In genomic region chr20:32353848-32354496, GRCh38 we compare ENCODE assay signal across 1 cellular context.
TF ChIP-seq lines count a peak whose summit lies in the region.

No MANE protein-coding gene starts in this region.

TF ChIP-seq in HepG2, 621 proteins besides CTCF, POLR2A, EP300 and RAD21:
- TF ChIP-seq MXD4 (CRISPR knock-in tag; IDR thresholded peaks at IDR 0.05) (no peak), ZBTB39 (CRISPR knock-in tag; IDR thresholded peaks at IDR 0.05) (no peak), ZSCAN22 (CRISPR knock-in tag; IDR thresholded peaks at IDR 0.05) (peak; percentile 73; the same call in 1 of the 2 replicates), SSRP1 (CRISPR knock-in tag; IDR thresholded peaks at IDR 0.05) (no peak), BRD4 (CRISPR knock-in tag; IDR thresholded peaks at IDR 0.05) (no peak), ZNF296 (CRISPR knock-in tag; conservative IDR thresholded peaks at IDR 0.05) (peak; percentile 55; the same call in 1 of the 2 replicates), TEAD3 (CRISPR knock-in tag; optimal IDR thresholded peaks at IDR 0.05; ENCODE audit: borderline replicate concordance) (no peak), ZNF672 (CRISPR knock-in tag; IDR thresholded peaks at IDR 0.05) (no peak), FOXA1 (IDR thresholded peaks at IDR 0.05) (no peak), FOXA1 (CRISPR knock-in tag; IDR thresholded peaks at IDR 0.05) (0 out of 2 replicates have a peak, but pooled peaks have one; percentile 15), KDM1A (CRISPR knock-in tag; IDR thresholded peaks at IDR 0.05) (0 out of 2 replicates have a peak, but pooled peaks have one; percentile 5), ZNF275 (CRISPR knock-in tag; IDR thresholded peaks at IDR 0.05; ENCODE audit: borderline replicate concordance) (no peak), HNF4A (CRISPR knock-in tag; IDR thresholded peaks at IDR 0.05) (peak; percentile 56), NFE2L2 (IDR thresholded peaks at IDR 0.05; ENCODE audit: low read length) (no peak), ZNF292 (CRISPR knock-in tag; IDR thresholded peaks at IDR 0.05; ENCODE audit: borderline replicate concordance, low read depth) (0 out of 2 replicates have a peak, but pooled peaks have one; percentile 35), ZNF691 (CRISPR knock-in tag; IDR thresholded peaks at IDR 0.05; ENCODE audit: borderline replicate concordance, low read depth) (0 out of 2 replicates have a peak, but pooled peaks have one; percentile 33), PITX1 (CRISPR knock-in tag; IDR thresholded peaks at IDR 0.05) (peak; percentile 25; the same call in 1 of the 2 replicates), NR2C2 (CRISPR knock-in tag; IDR thresholded peaks at IDR 0.05; ENCODE audit: borderline replicate concordance) (peak; percentile 39; the same call in 1 of the 2 replicates), ZNF841 (CRISPR knock-in tag; IDR thresholded peaks at IDR 0.05; ENCODE audit: borderline replicate concordance) (no peak), CC2D1A (CRISPR knock-in tag; IDR thresholded peaks at IDR 0.05) (no peak), GATAD2A (CRISPR knock-in tag; IDR thresholded peaks at IDR 0.05) (peak; percentile 12; the same call in 1 of the 2 replicates), ZBTB4 (CRISPR knock-in tag; IDR thresholded peaks at IDR 0.05; ENCODE audit: borderline replicate concordance) (0 out of 2 replicates have a peak, but pooled peaks have one; percentile 11), WIZ (CRISPR knock-in tag; IDR thresholded peaks at IDR 0.05) (no peak), MAX (IDR thresholded peaks at IDR 0.05) (0 out of 2 replicates have a peak, but pooled peaks have one; percentile 5), ZNF468 (CRISPR knock-in tag; IDR thresholded peaks at IDR 0.05) (no peak), TCF12 (IDR thresholded peaks at IDR 0.05) (no peak), TCF12 (CRISPR knock-in tag; IDR thresholded peaks at IDR 0.05) (0 out of 2 replicates have a peak, but pooled peaks have one; percentile 21), ATF7-NPFF (CRISPR knock-in tag; IDR thresholded peaks at IDR 0.05; ENCODE audit: low read depth) (no peak), ZNF121 (CRISPR knock-in tag; IDR thresholded peaks at IDR 0.05) (no peak), SOX6 (IDR thresholded peaks at IDR 0.05) (no peak), SOX6 (CRISPR knock-in tag; IDR thresholded peaks at IDR 0.05) (0 out of 2 replicates have a peak, but pooled peaks have one; percentile 20), DRAP1 (CRISPR knock-in tag; IDR thresholded peaks at IDR 0.05) (no peak), ZNF180 (CRISPR knock-in tag; IDR thresholded peaks at IDR 0.05; ENCODE audit: borderline replicate concordance, low read depth) (no peak), ZNF605 (CRISPR knock-in tag; IDR thresholded peaks at IDR 0.05) (peak; percentile 6; the same call in 1 of the 2 replicates), HMG20A (CRISPR knock-in tag; IDR thresholded peaks at IDR 0.05; ENCODE audit: borderline replicate concordance) (no peak), KDM3A (CRISPR knock-in tag; IDR thresholded peaks at IDR 0.05; ENCODE audit: low read depth) (no peak), ZNF674 (CRISPR knock-in tag; IDR thresholded peaks at IDR 0.05; ENCODE audit: low read depth) (no peak), ZUFSP (CRISPR knock-in tag; IDR thresholded peaks at IDR 0.05; ENCODE audit: borderline replicate concordance) (peak; percentile 85; the same call in 1 of the 2 replicates), ZNF770 (CRISPR knock-in tag; IDR thresholded peaks at IDR 0.05) (peak; percentile 95), TBX2 (CRISPR knock-in tag; IDR thresholded peaks at IDR 0.05; ENCODE audit: borderline replicate concordance) (0 out of 2 replicates have a peak, but pooled peaks have one; percentile 8), ZMYM3 (CRISPR knock-in tag; IDR thresholded peaks at IDR 0.05) (peak; percentile 87), RXRA (CRISPR knock-in tag; IDR thresholded peaks at IDR 0.05) (no peak), ZNF564 (CRISPR knock-in tag; IDR thresholded peaks at IDR 0.05) (no peak), CCAR2 (optimal IDR thresholded peaks at IDR 0.05; ENCODE audit: low read depth, low read length) (no peak), NR2F6 (IDR thresholded peaks at IDR 0.05) (peak; percentile 37; the same call in 1 of the 2 replicates), NR2F6 (CRISPR knock-in tag; IDR thresholded peaks at IDR 0.05) (peak; percentile 19; the same call in 1 of the 2 replicates), MXD3 (CRISPR knock-in tag; IDR thresholded peaks at IDR 0.05) (no peak), SNAI1 (CRISPR knock-in tag; IDR thresholded peaks at IDR 0.05; ENCODE audit: borderline replicate concordance) (no peak), ZBTB34 (CRISPR knock-in tag; IDR thresholded peaks at IDR 0.05) (peak; percentile 10; the same call in 1 of the 2 replicates), ZNF451 (CRISPR knock-in tag; IDR thresholded peaks at IDR 0.05) (no peak), ZIK1 (CRISPR knock-in tag; IDR thresholded peaks at IDR 0.05; ENCODE audit: borderline replicate concordance, low read depth) (peak; percentile 66; the same call in 1 of the 2 replicates)
